In the genomic region with DNA sequence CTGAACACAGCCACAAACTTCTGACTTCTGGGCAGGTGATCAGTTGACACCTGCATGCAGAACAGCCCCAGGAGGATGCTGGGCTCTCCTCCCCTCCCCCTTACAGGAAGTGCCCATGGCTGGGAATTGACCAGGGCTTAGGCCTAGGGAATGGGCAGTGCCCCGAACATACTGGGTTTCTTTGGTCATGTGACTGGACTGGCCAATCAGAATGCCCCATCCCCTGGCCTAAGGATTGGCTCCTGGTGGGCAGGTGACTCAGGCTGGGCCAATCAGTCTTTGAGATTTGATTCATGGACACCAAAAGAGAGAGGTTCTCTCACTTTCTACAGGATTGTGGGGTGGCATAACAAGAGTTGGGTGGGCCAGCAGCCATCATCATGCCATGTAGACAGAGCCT, we compare ENCODE assay signal across 12 cellular contexts. TPM values are rescaled to one million over a fixed set of nuclear protein-coding genes. Genes with fewer than 3 reads are reported as not detected.
DNase-seq lines count a peak whose midpoint lies in the region; ATAC-seq, FAIRE-seq and TF ChIP-seq lines count a peak whose summit lies in the region.
"Had no signal": no experiment of that assay in that cellular context is flagged by ENCODE, and none has a peak within 500 bp of the region (broad histone marks: within the 10 kb centered on the region; RNA-seq: fewer than 3 reads in every experiment).

No MANE protein-coding gene starts in this region.

- dilution Hi-C loops in IMR-90 (cut with HindIII; ENCODE audit: low sequenced_read_pairs, unreplicated experiment), result no loop called here

- no peak overlapping the region for H2AFZ ChIP-seq in IMR-90 (replicated peaks; ENCODE audit: low read length, poor library complexity)
- H2AFZ ChIP-seq in GM12878 (ENCODE audit: control insufficient read depth, low read depth, low read length), result no peak overlapping the region

- CTCF ChIA-PET in Caco-2 (lab: Charles Lee), result no interaction called here
- CTCF ChIA-PET in IMR-90 (lab: Yijun Ruan, JAX), result no interaction called here
- CTCF ChIA-PET in GM12878 (lab: Yijun Ruan, JAX), result no interaction called here

- H3K9me3 ChIP-seq in Caco-2 (no peaks in the 10 kb centered on the region), IMR-90 (ENCODE audit: control insufficient read depth, insufficient read depth, low read length) (peaks cover 10% of the 10 kb centered on the region), GM12878 (replicated peaks; ENCODE audit: control insufficient read depth, insufficient read depth, low read length) (no peaks in the 10 kb centered on the region; the same call in 2 of the 3 replicates), body of pancreas (peaks cover 0 to 8% (median 0%) of the 10 kb centered on the region in 3 donors)

- H4K20me1 ChIP-seq in IMR-90 (ENCODE audit: insufficient read depth, low read length) (no peaks in the 10 kb centered on the region), GM12878 (ENCODE audit: control insufficient read depth, insufficient read depth) (no peaks in the 10 kb centered on the region)

- no peak overlapping the region for H3K56ac ChIP-seq in IMR-90 (ENCODE audit: extremely low read depth, insufficient read depth, low read length)

- no peak overlapping the region for H4K8ac ChIP-seq in IMR-90 (ENCODE audit: low read depth in 2 of 2, low read length in 2 of 2)

- H3K36me3 Mint-ChIP-seq in Caco-2 (ENCODE audit: insufficient read depth, unreplicated experiment), result peaks cover 24% of the 10 kb centered on the region

- no peak overlapping the region for H2BK5ac ChIP-seq in IMR-90 (ENCODE audit: low read depth, low read length, poor library complexity, severe bottlenecking)

- H3K27me3 Mint-ChIP-seq in Caco-2 (ENCODE audit: insufficient read depth, unreplicated experiment), result no peaks in the 10 kb centered on the region
- H3K27me3 Mint-ChIP-seq: dendritic cell treated with granulocyte-macrophage colony-stimulating factor and Interleukin-4, amounts not matched to agents 40 ng/mL and 50 ng/mL, for 4 days; stimulated activated memory B cell treated with anti-CD40 and anti-IgM and Interleukin-4, amounts not matched to agents 10 μg/mL and 1 μg/mL and 100 μg/mL, for 72 hours had no signal

- H2BK15ac ChIP-seq in IMR-90 (ENCODE audit: low read depth, low read length), result no peak overlapping the region

- no peak overlapping the region for H3K18ac ChIP-seq in IMR-90 (ENCODE audit: low read depth, low read length)

- ATAC-seq in IMR-90 (ENCODE audit: low read depth) (no peak), GM12878 (peak; percentile 84), body of pancreas (no peak), HG02798 (IDR thresholded peaks at IDR 0.05; ENCODE audit: poor library complexity, unreplicated experiment) (no peak)
- ATAC-seq: stimulated activated memory B cell treated with anti-CD40 and anti-IgM and Interleukin-4, amounts not matched to agents 10 μg/mL and 1 μg/mL and 100 μg/mL, for 72 hours had no signal

- H3K4me3 ChIP-seq in Caco-2 (ENCODE audit: low read depth, low read length) (no peak overlapping the region), IMR-90 (ENCODE audit: insufficient read depth, low read depth, low read length) (no peak overlapping the region), GM12878 (no peak overlapping the region), body of pancreas (no peak overlapping the region)

- no peak overlapping the region for H4K91ac ChIP-seq in IMR-90 (ENCODE audit: insufficient read depth, low read depth, low read length)

- DNase-seq in A172 (ENCODE audit: low spot score), result peak; percentile 50
- DNase-seq in Caco-2, result peak; percentile 44 to 61
- no peak for DNase-seq in IMR-90
- no peak for DNase-seq in GM12878 (ENCODE audit: low read depth, low spot score)
- DNase-seq in NCI-H2081 treated with DMSO at 0.1 percent for 48 hours (lab: John Stamatoyannopoulos, UW), result no peak
- no peak for DNase-seq in body of pancreas
- DNase-seq in LoVo (ENCODE audit: low spot score), result no peak
- DNase-seq: activated naive CD4-positive, alpha-beta T cell treated with Interleukin-2 at 50 U/mL for 16 hours; DMS79 had no signal

- H3K36me3 ChIP-seq in Caco-2 (ENCODE audit: control insufficient read depth, insufficient read depth, low read length), result peaks cover 3% of the 10 kb centered on the region
- no peaks in the 10 kb centered on the region for H3K36me3 ChIP-seq in IMR-90 (ENCODE audit: control insufficient read depth, insufficient read depth, low read length)
- H3K36me3 ChIP-seq in GM12878 (ENCODE audit: control insufficient read depth in 2 of 2, insufficient read depth in 2 of 2, low read length in 1 of 2), result peaks cover 6 to 7% of the 10 kb centered on the region in 2 experiments
- no peaks in the 10 kb centered on the region for H3K36me3 ChIP-seq in body of pancreas (replicated peaks in 1 of 2; ENCODE audit: insufficient read depth in 1 of 2, low read depth in 2 of 2)

- no peak for TF ChIP-seq EP300 in GM12878 (IDR thresholded peaks at IDR 0.05; ENCODE audit: borderline replicate concordance in 1 of 2, control insufficient read depth in 1 of 2, low read depth in 2 of 2, low read length in 2 of 2)

- RAD21 ChIA-PET in GM12878 (lab: Charles Lee; ENCODE audit: unreplicated experiment), result no interaction called here

- no peak overlapping the region for H3K23ac ChIP-seq in IMR-90 (ENCODE audit: low read depth, low read length)

- no peak overlapping the region for H3K27ac Mint-ChIP-seq in Caco-2 (ENCODE audit: unreplicated experiment)
- H3K27ac Mint-ChIP-seq: dendritic cell treated with granulocyte-macrophage colony-stimulating factor and Interleukin-4, amounts not matched to agents 40 ng/mL and 50 ng/mL, for 4 days; stimulated activated memory B cell treated with anti-CD40 and anti-IgM and Interleukin-4, amounts not matched to agents 10 μg/mL and 1 μg/mL and 100 μg/mL, for 72 hours had no signal

- POLR2A ChIA-PET in Caco-2 (lab: Charles Lee) (no interaction called here), IMR-90 (lab: Charles Lee; ENCODE audit: unreplicated experiment) (no interaction called here), GM12878 (lab: Charles Lee) (no interaction called here)

- no peak for FAIRE-seq in GM12878 (lab: Jason Lieb, UNC)

- H2BK120ac ChIP-seq in IMR-90 (ENCODE audit: low read depth, low read length), result no peak overlapping the region

- H2BK20ac ChIP-seq in IMR-90 (ENCODE audit: low read depth, low read length), result no peak overlapping the region

- H3K9me3 Mint-ChIP-seq in Caco-2 (ENCODE audit: unreplicated experiment), result peaks cover 11% of the 10 kb centered on the region

- H3K4ac ChIP-seq in IMR-90 (ENCODE audit: low read depth, low read length), result no peak overlapping the region

- no TSS peak for BruUV-seq in Caco-2 (replicated peaks; lab: Mats Ljungman, UMichigan)
- no TSS peak for BruUV-seq in IMR-90 (replicated peaks; lab: Mats Ljungman, UMichigan)
- BruUV-seq in GM12878 (replicated peaks; lab: Mats Ljungman, UMichigan), result no TSS peak

- H3K9me1 ChIP-seq in IMR-90 (ENCODE audit: insufficient read depth, low read length), result no peaks in the 10 kb centered on the region

- TF ChIP-seq POLR2A in IMR-90 (IDR thresholded peaks at IDR 0.05; ENCODE audit: low read depth, low read length) (no peak), GM12878 (IDR thresholded peaks at IDR 0.05; ENCODE audit: low read depth, low read length) (no peak), body of pancreas (IDR thresholded peaks at IDR 0.05) (no peak)

- H3K27me3 ChIP-seq in Caco-2 (replicated peaks; ENCODE audit: control insufficient read depth, insufficient read depth, low read length), result no peaks in the 10 kb centered on the region
- H3K27me3 ChIP-seq in IMR-90 (ENCODE audit: control insufficient read depth, insufficient read depth, low read length), result no peaks in the 10 kb centered on the region
- no peaks in the 10 kb centered on the region for H3K27me3 ChIP-seq in GM12878 (replicated peaks in 1 of 2; ENCODE audit: control insufficient read depth in 2 of 2, insufficient read depth in 2 of 2, low read length in 1 of 2)
- H3K27me3 ChIP-seq in body of pancreas, result no peaks in the 10 kb centered on the region

- H2AK9ac ChIP-seq in IMR-90 (replicated peaks; ENCODE audit: low read depth, low read length, poor library complexity), result no peak overlapping the region

- no CpG with 5 or more reads among the region's 1 CpG for WGBS in IMR-90 (ENCODE audit: extremely low coverage in 2 of 2, insufficient read length in 1 of 2), 2 experiments
- 0% methylated on average over 1 of the region's 1 CpG for WGBS in GM12878 (ENCODE audit: insufficient coverage, insufficient replicate concordance, low lambda C conversion rate, missing lambda C conversion rate)
- 71% methylated on average over 1 of the region's 1 CpG; no CpG with 5 or more reads in 1 of the 2 donors for WGBS in body of pancreas, 2 donors

- H3K79me1 ChIP-seq in IMR-90 (ENCODE audit: low read depth in 1 of 2, low read length in 2 of 2), result peaks cover 0 to 4% of the 10 kb centered on the region in 2 experiments; a peak in 1 of 4 replicates

- H3K27ac ChIP-seq in IMR-90 (ENCODE audit: insufficient read depth, low read length), result no peak overlapping the region
- H3K27ac ChIP-seq in GM12878 (ENCODE audit: control insufficient read depth, insufficient read depth), result no peak overlapping the region
- no peak overlapping the region for H3K27ac ChIP-seq in body of pancreas

- no peak overlapping the region for H2AK5ac ChIP-seq in IMR-90 (ENCODE audit: low read depth, low read length)

- H3K14ac ChIP-seq in IMR-90 (replicated peaks; ENCODE audit: low read depth, low read length), result no peak overlapping the region

- intact Hi-C loops in Caco-2 (cut with micrococcal nuclease; ENCODE audit: unreplicated experiment), result no loop called here
- intact Hi-C loops in IMR-90 (cut with micrococcal nuclease), result loop anchor here (10.0 kb wide), 1 partner anchor 488 kb away; no protein-coding TSS in a partner anchor
- intact Hi-C loops in GM12878 (cut with micrococcal nuclease; ENCODE audit: unreplicated experiment), result no loop called here
- intact Hi-C loops in body of pancreas (cut with DNase I), result no loop called here

- H3K9ac ChIP-seq in IMR-90 (ENCODE audit: low read depth, low read length) (no peak overlapping the region), GM12878 (ENCODE audit: control insufficient read depth, insufficient read depth, low read length) (no peak overlapping the region)

- SMC1A ChIA-PET in GM12878 (lab: Charles Lee; ENCODE audit: uncharacterized antibody, unreplicated experiment), result interaction anchor here (0.6 kb wide), 1 partner anchor 189 kb away, joined by 3 read pairs; no protein-coding TSS in a partner anchor

- no peak for TF ChIP-seq CTCF in Caco-2 (IDR thresholded peaks at IDR 0.05; ENCODE audit: insufficient read depth in 1 of 2, low read depth in 1 of 2, low read length in 1 of 2, severe bottlenecking in 1 of 2, unreplicated experiment in 1 of 2)
- TF ChIP-seq CTCF in IMR-90 (conservative IDR thresholded peaks at IDR 0.05; ENCODE audit: low read depth, low read length), result no peak
- TF ChIP-seq CTCF in GM12878 (IDR thresholded peaks at IDR 0.05 in 2 of 3, conservative IDR thresholded peaks at IDR 0.05 in 1 of 3; ENCODE audit: control insufficient read depth in 2 of 3, extremely low read depth in 1 of 3, insufficient read depth in 1 of 3, low read depth in 3 of 3, low read length in 3 of 3), result no peak
- TF ChIP-seq CTCF in body of pancreas (IDR thresholded peaks at IDR 0.05), result no peak

- H3K79me2 ChIP-seq in GM12878 (ENCODE audit: control insufficient read depth, insufficient read depth, low read length), result no peaks in the 10 kb centered on the region

- no peak overlapping the region for H3K4me3 Mint-ChIP-seq in Caco-2 (ENCODE audit: unreplicated experiment)
- H3K4me3 Mint-ChIP-seq: dendritic cell treated with granulocyte-macrophage colony-stimulating factor and Interleukin-4, amounts not matched to agents 40 ng/mL and 50 ng/mL, for 4 days; stimulated activated memory B cell treated with anti-CD40 and anti-IgM and Interleukin-4, amounts not matched to agents 10 μg/mL and 1 μg/mL and 100 μg/mL, for 72 hours had no signal

- no peak overlapping the region for H3K4me2 ChIP-seq in IMR-90 (ENCODE audit: low read depth, low read length)
- H3K4me2 ChIP-seq in GM12878 (ENCODE audit: control insufficient read depth, insufficient read depth), result no peak overlapping the region

- no peaks in the 10 kb centered on the region for H3K4me1 ChIP-seq in Caco-2
- H3K4me1 ChIP-seq in IMR-90 (ENCODE audit: control insufficient read depth, insufficient read depth, low read length), result no peaks in the 10 kb centered on the region
- no peaks in the 10 kb centered on the region for H3K4me1 ChIP-seq in GM12878 (ENCODE audit: control insufficient read depth, insufficient read depth, low read length)
- no peaks in the 10 kb centered on the region for H3K4me1 ChIP-seq in body of pancreas

- no peaks in the 10 kb centered on the region for H3K4me1 Mint-ChIP-seq in Caco-2 (ENCODE audit: low read depth, unreplicated experiment)

- H4K5ac ChIP-seq in IMR-90 (ENCODE audit: low read depth, low read length), result no peak overlapping the region

- in situ Hi-C loops in IMR-90 (cut with MboI; ENCODE audit: low sequenced_read_pairs) (loop anchor here (10.0 kb wide), 2 partner anchors 398 to 688 kb away; no protein-coding TSS in a partner anchor), GM12878 (cut with MboI) (no loop called here)

- TF ChIP-seq RAD21 in IMR-90 (IDR thresholded peaks at IDR 0.05; ENCODE audit: low read length) (no peak), GM12878 (IDR thresholded peaks at IDR 0.05; ENCODE audit: insufficient read depth, low read depth, low read length) (no peak)

RNA-seq across cellular contexts. Expression of gene MCM5, which starts 37.1 kb away (rescaled TPM):
- 87.7 and 165 TPM in 2 replicates for total RNA-seq in A172 (2014; rRNA removed; shearing (Covaris generic))
- total RNA-seq in Caco-2 (2022) (99.6 and 107 TPM in 2 replicates), IMR-90 (2012; rRNA removed) (53.6 and 58.6 TPM in 2 replicates), GM12878 (2014; rRNA removed) (251 and 253 TPM in 2 replicates), GM12878 (2014; rRNA removed; fragmentation: Illumina TruSeq; extraction: Trizol) (84.6 and 100 TPM in 2 replicates), GM12878 (2021) (277 and 301 TPM in 2 replicates), body of pancreas (1 to 10 TPM; 7.9 to 9.3 TPM)
- polyA plus RNA-seq in IMR-90 (2012; rRNA removed) (43.0 and 44.3 TPM in 2 replicates), GM12878 (2011; rRNA removed) (97.8 and 186 TPM in 2 replicates), GM12878 (2014; fragmentation: Illumina TruSeq; extraction: Trizol) (35.9 and 98.0 TPM in 2 replicates), GM12878 (2014; fragmentation: Nextera tagmentation; extraction: Ambion mirVana) (10 to 100 TPM; 14.1 to 22.1 TPM), GM12878 (2014; rRNA removed) (142 and 197 TPM in 2 replicates), GM12878 (2016; fragmentation: Nextera tagmentation; extraction: Ambion mirVana) (100 to 1,000 TPM; 348 to 360 TPM)
- 24.6 and 31.4 TPM in 2 replicates for polyA plus RNA-seq in IMR-90 (2012; cell fraction: cytosol; rRNA removed)
- polyA plus RNA-seq in IMR-90 (2012; cell fraction: nucleus; rRNA removed; ENCODE audit: low replicate concordance), result 29.3 and 58.8 TPM in 2 replicates
- total RNA-seq in GM12878 (2013; cell fraction: nucleolus; rRNA removed), result 242 and 271 TPM in 2 replicates
- polyA plus RNA-seq in GM12878 (2011; ENCODE audit: low read depth), result 32.5 TPM
- polyA plus RNA-seq in GM12878 (2011; cell fraction: cytosol; rRNA removed), result 163 and 222 TPM in 2 replicates
- 384 and 412 TPM in 2 replicates for polyA plus RNA-seq in GM12878 (2011; cell fraction: nucleus; rRNA removed)
- 85.2 and 127 TPM in 2 replicates for polyA plus RNA-seq in GM12878 (2012)
- polyA minus RNA-seq in GM12878 (2011; rRNA and poly(A)+ RNA removed), result 280 and 293 TPM in 2 replicates
- polyA minus RNA-seq in GM12878 (2011; cell fraction: cytosol; rRNA and poly(A)+ RNA removed), result 86.7 and 136 TPM in 2 replicates
- polyA minus RNA-seq in GM12878 (2011; cell fraction: nucleus; rRNA and poly(A)+ RNA removed), result 114 and 175 TPM in 2 replicates

RNA-seq across cellular contexts. Expression of gene HMOX1, which starts 56.1 kb away (rescaled TPM):
- total RNA-seq in A172 (2014; rRNA removed; shearing (Covaris generic)), result 17.3 and 18.2 TPM in 2 replicates
- total RNA-seq in Caco-2 (2022), result 68.3 and 93.0 TPM in 2 replicates
- total RNA-seq in IMR-90 (2012; rRNA removed), result 16.4 and 23.1 TPM in 2 replicates
- polyA plus RNA-seq in IMR-90 (2012; rRNA removed), result 49.9 and 50.5 TPM in 2 replicates
- 82.4 and 91.3 TPM in 2 replicates for polyA plus RNA-seq in IMR-90 (2012; cell fraction: cytosol; rRNA removed)
- 45.0 and 48.2 TPM in 2 replicates for polyA plus RNA-seq in IMR-90 (2012; cell fraction: nucleus; rRNA removed; ENCODE audit: low replicate concordance)
- total RNA-seq in GM12878 (2013; cell fraction: nucleolus; rRNA removed), result 7.3 and 7.5 TPM in 2 replicates
- 17.5 and 24.1 TPM in 2 replicates for total RNA-seq in GM12878 (2014; rRNA removed)
- total RNA-seq in GM12878 (2014; rRNA removed; fragmentation: Illumina TruSeq; extraction: Trizol), result 9.9 and 12.5 TPM in 2 replicates
- total RNA-seq in GM12878 (2021), result 20.2 and 21.9 TPM in 2 replicates
- polyA plus RNA-seq in GM12878 (2011; ENCODE audit: low read depth), result 9.7 TPM
- 15.8 and 36.7 TPM in 2 replicates for polyA plus RNA-seq in GM12878 (2011; rRNA removed)
- polyA plus RNA-seq in GM12878 (2011; cell fraction: cytosol; rRNA removed), result 55.4 and 56.2 TPM in 2 replicates
- polyA plus RNA-seq in GM12878 (2011; cell fraction: nucleus; rRNA removed), result 31.5 and 37.5 TPM in 2 replicates
- polyA plus RNA-seq in GM12878 (2012), result 9.3 and 19.2 TPM in 2 replicates
- 9.9 and 18.3 TPM in 2 replicates for polyA plus RNA-seq in GM12878 (2014; fragmentation: Illumina TruSeq; extraction: Trizol)
- polyA plus RNA-seq in GM12878 (2014; fragmentation: Nextera tagmentation; extraction: Ambion mirVana), result 1 to 10 TPM; 1.5 to 2.4 TPM
- 22.9 and 30.6 TPM in 2 replicates for polyA plus RNA-seq in GM12878 (2014; rRNA removed)
- polyA plus RNA-seq in GM12878 (2016; fragmentation: Nextera tagmentation; extraction: Ambion mirVana), result 10 to 100 TPM; 16.9 to 19.3 TPM
- polyA minus RNA-seq in GM12878 (2011; rRNA and poly(A)+ RNA removed), result 13.0 and 30.4 TPM in 2 replicates
- polyA minus RNA-seq in GM12878 (2011; cell fraction: cytosol; rRNA and poly(A)+ RNA removed), result 10.2 and 10.8 TPM in 2 replicates
- polyA minus RNA-seq in GM12878 (2011; cell fraction: nucleus; rRNA and poly(A)+ RNA removed), result 7.7 and 15.9 TPM in 2 replicates
- total RNA-seq in body of pancreas, result 10 to 100 TPM in 1 of 2 donors, 1 to 10 TPM in 1; 9.3 to 32.0 TPM

Comparison
In these comparisons a context has a peak if more than half of its experiments do, and no peak if none do; other contexts are left out.
1. DNase-seq: peak in A172 (single experiment) and Caco-2 (2 of 2); none in IMR-90 (single experiment), GM12878 (single experiment), NCI-H2081 treated with DMSO at 0.1 percent for 48 hours (single experiment), body of pancreas (0 of 4) and LoVo (single experiment).